In the genomic region with DNA sequence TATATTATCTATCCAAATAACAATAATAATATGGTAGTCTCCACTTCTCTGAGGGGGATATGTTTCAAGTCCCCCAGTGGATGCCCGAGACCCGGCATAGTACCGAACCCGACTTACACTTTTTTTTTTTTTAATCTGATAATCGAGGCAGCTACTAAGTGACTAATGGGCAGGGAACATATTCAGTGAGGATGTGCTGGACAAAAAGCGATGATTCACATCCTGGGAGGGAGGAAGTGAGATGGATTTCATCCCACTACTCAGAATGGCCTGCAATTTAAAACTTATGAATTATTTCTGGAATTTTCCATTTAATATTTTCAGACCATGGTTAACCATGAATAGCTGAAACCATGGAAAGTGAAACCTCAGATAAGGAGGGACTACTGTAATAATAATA, we compare ENCODE assay signal across 23 cellular contexts. TPM values are rescaled to one million over a fixed set of nuclear protein-coding genes. Genes with fewer than 3 reads are reported as not detected.
DNase-seq lines count a peak whose midpoint lies in the region; ATAC-seq, FAIRE-seq and TF ChIP-seq lines count a peak whose summit lies in the region.
"Had no signal": no experiment of that assay in that cellular context is flagged by ENCODE, and none has a peak within 500 bp of the region (broad histone marks: within the 10 kb centered on the region; RNA-seq: fewer than 3 reads in every experiment).

No MANE protein-coding gene starts in this region.

- no peak overlapping the region for H2AFZ ChIP-seq in astrocyte (ENCODE audit: low read depth, low read length)

- H3K4me3 Mint-ChIP-seq in HFFc6: peak overlapping the region; percentile 18; the same call in 1 of the 2 replicates
- H3K4me3 Mint-ChIP-seq in astrocyte (ENCODE audit: unreplicated experiment): no peak overlapping the region
- H3K4me3 Mint-ChIP-seq: activated naive CD4-positive, alpha-beta T cell treated with anti-CD3 and anti-CD28 coated beads, Interleukin-2, amount 50 U/mL, for 24 hours; central memory CD8-positive, alpha-beta T cell had no signal

- no peak overlapping the region for H3K4me3 ChIP-seq in astrocyte (ENCODE audit: insufficient read depth, low read depth, low read length)
- no peak overlapping the region for H3K4me3 ChIP-seq in foreskin fibroblast (ENCODE audit: low read depth in 1 of 2, low read length in 2 of 2)
- no peak overlapping the region for H3K4me3 ChIP-seq in colonic mucosa
- H3K4me3 ChIP-seq: SJSA1, thyroid gland had no signal

- no peaks in the 10 kb centered on the region for H3K79me2 ChIP-seq in astrocyte (ENCODE audit: insufficient read depth, low read length)

- H3K9ac ChIP-seq in astrocyte (ENCODE audit: low read length) (no peak overlapping the region), colonic mucosa (ENCODE audit: low read depth in 2 of 2, low read length in 2 of 2) (no peak overlapping the region)

- TF ChIP-seq CTCF in HFFc6 (IDR thresholded peaks at IDR 0.05) (no peak), astrocyte (IDR thresholded peaks at IDR 0.05; ENCODE audit: insufficient read depth, low read depth, low read length) (no peak), foreskin fibroblast (IDR thresholded peaks at IDR 0.05; ENCODE audit: low read depth, low read length) (no peak), colonic mucosa (IDR thresholded peaks at IDR 0.05) (no peak)

- no peaks in the 10 kb centered on the region for H3K9me3 ChIP-seq in astrocyte (ENCODE audit: insufficient read depth, low read depth, low read length)
- H3K9me3 ChIP-seq in colonic mucosa: no peaks in the 10 kb centered on the region
- H3K9me3 ChIP-seq: thyroid gland had no signal

- DNase-seq in A172 (ENCODE audit: low spot score) (peak; percentile 79), HFFc6 (peak; percentile 40), astrocyte (ENCODE audit: low read depth) (peak; percentile 62), foreskin fibroblast (peak; percentile 20 to 55), middle frontal gyrus (ENCODE audit: extremely low spot score, low spot score) (no peak), colonic mucosa (no peak), NCI-H1694 (lab: John Stamatoyannopoulos, UW) (no peak)
- DNase-seq: activated CD4-positive, alpha-beta T cell treated with anti-CD3 and anti-CD28 coated beads for 48 hours; activated T-cell treated with anti-CD3 and anti-CD28 coated beads for 4 hours; head of caudate nucleus; KG1; NCI-H1436; NCI-H345; stimulated activated CD4-positive, alpha-beta T cell treated with anti-CD3 and anti-CD28 coated beads, Interleukin-4, amount 100 ng/mL, for 4 hours; T1000; thyroid gland had no signal

- intact Hi-C loops in colonic mucosa (cut with DNase I): loop anchor here (10.0 kb wide), 1 partner anchor 444 kb away; no protein-coding TSS in a partner anchor

- H3K36me3 Mint-ChIP-seq in HFFc6 (ENCODE audit: low read depth) (no peaks in the 10 kb centered on the region), astrocyte (ENCODE audit: low read depth, unreplicated experiment) (no peaks in the 10 kb centered on the region)

- peaks cover 5% of the 10 kb centered on the region for H3K9me3 Mint-ChIP-seq in HFFc6
- peaks cover 5% of the 10 kb centered on the region for H3K9me3 Mint-ChIP-seq in astrocyte (ENCODE audit: unreplicated experiment)

- peak overlapping the region; percentile 6 for H3K4me2 ChIP-seq in astrocyte (ENCODE audit: low read length)

- H3K27me3 ChIP-seq in astrocyte (ENCODE audit: insufficient read depth, low read length) (no peaks in the 10 kb centered on the region), colonic mucosa (no peaks in the 10 kb centered on the region)
- H3K27me3 ChIP-seq: SJSA1, thyroid gland had no signal

- H4K20me1 ChIP-seq in astrocyte (ENCODE audit: insufficient read depth, low read length): no peaks in the 10 kb centered on the region

- no peaks in the 10 kb centered on the region; the same call in 1 of the 2 replicates for H3K27me3 Mint-ChIP-seq in HFFc6 (ENCODE audit: insufficient read depth)
- H3K27me3 Mint-ChIP-seq in astrocyte (ENCODE audit: low read depth, unreplicated experiment): peaks cover 8% of the 10 kb centered on the region

- H3K27ac ChIP-seq in astrocyte (ENCODE audit: low read depth, low read length) (no peak overlapping the region), colonic mucosa (no peak overlapping the region)
- H3K27ac ChIP-seq: SJSA1, thyroid gland had no signal

- H3K4me1 Mint-ChIP-seq in HFFc6 (ENCODE audit: low read depth) (peaks cover 18% of the 10 kb centered on the region), astrocyte (ENCODE audit: low read depth, unreplicated experiment) (no peaks in the 10 kb centered on the region)
- H3K4me1 Mint-ChIP-seq: activated naive CD4-positive, alpha-beta T cell treated with anti-CD3 and anti-CD28 coated beads, Interleukin-2, amount 50 U/mL, for 24 hours; central memory CD8-positive, alpha-beta T cell had no signal

- no peak for FAIRE-seq in astrocyte (lab: Jason Lieb, UNC)
- FAIRE-seq: A204.1, GM18507, islet of Langerhans had no signal

- H3K27ac Mint-ChIP-seq in HFFc6: peak overlapping the region; percentile 9
- H3K27ac Mint-ChIP-seq in astrocyte (ENCODE audit: unreplicated experiment): no peak overlapping the region
- H3K27ac Mint-ChIP-seq: activated naive CD4-positive, alpha-beta T cell treated with anti-CD3 and anti-CD28 coated beads, Interleukin-2, amount 50 U/mL, for 24 hours had no signal

- no peaks in the 10 kb centered on the region for H3K36me3 ChIP-seq in astrocyte (ENCODE audit: insufficient read depth, low read length)
- H3K36me3 ChIP-seq in colonic mucosa: no peaks in the 10 kb centered on the region
- H3K36me3 ChIP-seq: SJSA1, thyroid gland had no signal

- ATAC-seq in GM19467 (IDR thresholded peaks at IDR 0.05; ENCODE audit: unreplicated experiment): no peak

- H3K4me1 ChIP-seq in astrocyte (ENCODE audit: insufficient read depth, low read length) (peaks cover 7% of the 10 kb centered on the region), colonic mucosa (no peaks in the 10 kb centered on the region)
- H3K4me1 ChIP-seq: SJSA1, thyroid gland had no signal

RNA-seq across cellular contexts. Expression of a gene that starts 49.5 kb away (rescaled TPM):
- 40.9 and 52.5 TPM in 2 replicates for total RNA-seq in A172 (2014; rRNA removed; shearing (Covaris generic))
- 10 to 100 TPM; 28.6 to 42.2 (median 34.4) TPM for total RNA-seq in HFFc6 (2021; fragmentation: NEBNext Ultra II Directional; extraction: Animal tissue kit (Norgen Biotek cat#: 25700))
- total RNA-seq in astrocyte: 40.3 and 43.7 TPM in 2 replicates
- total RNA-seq in colonic mucosa: 10 to 100 TPM; 46.0 to 52.9 TPM

RNA-seq across cellular contexts. Expression of a gene that starts 59.2 kb away (rescaled TPM):
- 20.2 and 24.1 TPM in 2 replicates for total RNA-seq in A172 (2014; rRNA removed; shearing (Covaris generic))
- total RNA-seq in HFFc6 (2021; fragmentation: NEBNext Ultra II Directional; extraction: Animal tissue kit (Norgen Biotek cat#: 25700)): 10 to 100 TPM; 43.3 to 47.6 (median 45.6) TPM
- 43.6 and 52.1 TPM in 2 replicates for total RNA-seq in astrocyte
- total RNA-seq in colonic mucosa: 10 to 100 TPM; 31.4 to 35.0 TPM

Comparison
In these comparisons a context has a peak if more than half of its experiments do, and no peak if none do; other contexts are left out.
1. DNase-seq: peak in A172 (single experiment), HFFc6 (single experiment), astrocyte (single experiment) and foreskin fibroblast (2 of 2); none in middle frontal gyrus (single experiment), colonic mucosa (single experiment) and NCI-H1694 (single experiment).